29 cellular contexts compared by ENCODE assay signal in genomic region chr7:128378637-128379036, GRCh38. TPM values are rescaled to one million over a fixed set of nuclear protein-coding genes. Genes with fewer than 3 reads are reported as not detected.
DNase-seq lines count a peak whose midpoint lies in the region; ATAC-seq and TF ChIP-seq lines count a peak whose summit lies in the region.
"Had no signal": no experiment of that assay in that cellular context is flagged by ENCODE, and none has a peak within 500 bp of the region (broad histone marks: within the 10 kb centered on the region; RNA-seq: fewer than 3 reads in every experiment).

No MANE protein-coding gene starts in this region.

- no peaks in the 10 kb centered on the region for H4K20me1 ChIP-seq in mammary epithelial cell (ENCODE audit: insufficient read depth, low read length)

- H3K9me3 ChIP-seq in mammary epithelial cell (replicated peaks; ENCODE audit: insufficient read depth, low read length): no peaks in the 10 kb centered on the region
- H3K9me3 ChIP-seq: sigmoid colon, tibial nerve had no signal

- H3K4me3 Mint-ChIP-seq in MCF 10A (ENCODE audit: unreplicated experiment) (no peak overlapping the region), nephron (no peak overlapping the region)
- H3K4me3 Mint-ChIP-seq in activated CD8-positive, alpha-beta T cell treated with anti-CD3 and anti-CD28 coated beads, Interleukin-2, amount 10 ng/mL, durations not matched to agents 7 days and 5 days: no peak overlapping the region
- H3K4me3 Mint-ChIP-seq: activated CD8-positive, alpha-beta memory T cell treated with anti-CD3 and anti-CD28 coated beads, Interleukin-2, amount 10 ng/mL, durations not matched to agents 7 days and 5 days; activated naive CD8-positive, alpha-beta T cell treated with anti-CD3 and anti-CD28 coated beads, Interleukin-2, amount 50 U/mL, for 24 hours; activated T-cell treated with anti-CD3 and anti-CD28 coated beads, Interleukin-2, amount 50 U/mL, for 4 hours; CD4-positive, CD25-positive, alpha-beta regulatory T cell had no signal

- no peaks in the 10 kb centered on the region for H3K27me3 Mint-ChIP-seq in MCF 10A (ENCODE audit: insufficient read depth, unreplicated experiment)
- peaks cover 3% of the 10 kb centered on the region for H3K27me3 Mint-ChIP-seq in nephron (ENCODE audit: low read depth)
- H3K27me3 Mint-ChIP-seq in activated CD8-positive, alpha-beta T cell treated with anti-CD3 and anti-CD28 coated beads, Interleukin-2, amount 10 ng/mL, durations not matched to agents 7 days and 5 days (ENCODE audit: low read depth): peaks cover 5% of the 10 kb centered on the region

- no peak overlapping the region for H3K9ac ChIP-seq in mammary epithelial cell (ENCODE audit: insufficient read depth, low read length)

- H3K27ac Mint-ChIP-seq in MCF 10A (ENCODE audit: low read depth, unreplicated experiment): no peak overlapping the region
- H3K27ac Mint-ChIP-seq in nephron: peak overlapping the region in 2 of 3 experiments; percentile 32 to 55
- H3K27ac Mint-ChIP-seq in activated CD8-positive, alpha-beta T cell treated with anti-CD3 and anti-CD28 coated beads, Interleukin-2, amount 10 ng/mL, durations not matched to agents 7 days and 5 days: no peak overlapping the region
- H3K27ac Mint-ChIP-seq: activated CD8-positive, alpha-beta memory T cell treated with anti-CD3 and anti-CD28 coated beads, Interleukin-2, amount 10 ng/mL, durations not matched to agents 7 days and 5 days; activated naive CD8-positive, alpha-beta T cell treated with anti-CD3 and anti-CD28 coated beads, Interleukin-2, amount 50 U/mL, for 24 hours; progenitor cell of endocrine pancreas had no signal

- intact Hi-C loops in mammary epithelial cell (cut with micrococcal nuclease) (no loop called here), MCF 10A (cut with micrococcal nuclease) (no loop called here)

- H3K4me2 ChIP-seq in mammary epithelial cell (ENCODE audit: insufficient read depth, low read depth, low read length): no peak overlapping the region

- no peaks in the 10 kb centered on the region for H3K9me3 Mint-ChIP-seq in MCF 10A (ENCODE audit: unreplicated experiment)
- peaks cover 3% of the 10 kb centered on the region for H3K9me3 Mint-ChIP-seq in nephron
- H3K9me3 Mint-ChIP-seq in activated CD8-positive, alpha-beta T cell treated with anti-CD3 and anti-CD28 coated beads, Interleukin-2, amount 10 ng/mL, durations not matched to agents 7 days and 5 days (ENCODE audit: insufficient read depth): no peaks in the 10 kb centered on the region
- H3K9me3 Mint-ChIP-seq: activated naive CD8-positive, alpha-beta T cell treated with anti-CD3 and anti-CD28 coated beads, Interleukin-2, amount 50 U/mL, for 24 hours had no signal

- H3K4me1 ChIP-seq in mammary epithelial cell (ENCODE audit: insufficient read depth, low read length): peaks cover 6% of the 10 kb centered on the region
- H3K4me1 ChIP-seq: sigmoid colon, tibial nerve had no signal

- no peak for TF ChIP-seq CTCF in mammary epithelial cell (conservative IDR thresholded peaks at IDR 0.05 in 1 of 2, IDR thresholded peaks at IDR 0.05 in 1 of 2; ENCODE audit: extremely low read depth in 1 of 2, insufficient read depth in 1 of 2, low read depth in 1 of 2, low read length in 2 of 2)
- TF ChIP-seq CTCF in MCF 10A (IDR thresholded peaks at IDR 0.05; ENCODE audit: unreplicated experiment): no peak
- TF ChIP-seq CTCF in nephron (IDR thresholded peaks at IDR 0.05; ENCODE audit: unreplicated experiment in 3 of 3): no peak

- 31% methylated on average over 2 of the region's 2 CpGs for WGBS in mammary epithelial cell (ENCODE audit: low coverage, missing lambda C conversion rate)

- dilution Hi-C loops in mammary epithelial cell (cut with HindIII; ENCODE audit: low sequenced_read_pairs): no loop called here

- BruUV-seq in mammary epithelial cell (replicated peaks; lab: Mats Ljungman, UMichigan) (no TSS peak), MCF 10A (replicated peaks; lab: Mats Ljungman, UMichigan) (no TSS peak)

- in situ Hi-C loops in mammary epithelial cell (cut with MboI; ENCODE audit: low sequenced_read_pairs in 2 of 2): no loop called here

- H3K36me3 Mint-ChIP-seq in MCF 10A (ENCODE audit: insufficient read depth, unreplicated experiment) (no peaks in the 10 kb centered on the region), nephron (ENCODE audit: low read depth) (no peaks in the 10 kb centered on the region)
- no peaks in the 10 kb centered on the region for H3K36me3 Mint-ChIP-seq in activated CD8-positive, alpha-beta T cell treated with anti-CD3 and anti-CD28 coated beads, Interleukin-2, amount 10 ng/mL, durations not matched to agents 7 days and 5 days (ENCODE audit: low read depth)
- H3K36me3 Mint-ChIP-seq: activated CD8-positive, alpha-beta memory T cell treated with anti-CD3 and anti-CD28 coated beads, Interleukin-2, amount 10 ng/mL, durations not matched to agents 7 days and 5 days; CD4-positive, CD25-positive, alpha-beta regulatory T cell had no signal

- ATAC-seq in activated CD8-positive, alpha-beta T cell treated with anti-CD3 and anti-CD28 coated beads, Interleukin-2, amount 10 ng/mL, durations not matched to agents 7 days and 5 days: no peak
- ATAC-seq: activated CD8-positive, alpha-beta memory T cell treated with anti-CD3 and anti-CD28 coated beads, Interleukin-2, amount 10 ng/mL, durations not matched to agents 7 days and 5 days; activated naive CD8-positive, alpha-beta T cell treated with anti-CD3 and anti-CD28 coated beads, Interleukin-2, amount 50 U/mL, for 24 hours; activated T-cell treated with anti-CD3 and anti-CD28 coated beads, Interleukin-2, amount 50 U/mL, for 4 hours; left lobe of liver had no signal

- CTCF ChIA-PET in mammary epithelial cell (lab: Charles Lee; ENCODE audit: low non-redundant PET): no interaction called here
- CTCF ChIA-PET in MCF 10A (lab: Yijun Ruan, JAX): interaction anchor here (0.6 to 4.3 kb wide), 8 partner anchors 8 to 82 kb away, joined by 3 to 24 read pairs (median 4); no protein-coding TSS in a partner anchor
- CTCF ChIA-PET in activated CD8-positive, alpha-beta T cell treated with anti-CD3 and anti-CD28 coated beads, Interleukin-2, amount 10 ng/mL, durations not matched to agents 7 days and 5 days (lab: Charles Lee): interaction anchor here (0.9 to 1.0 kb wide), 2 partner anchors 8 to 31 kb away, joined by 3 to 6 read pairs; no protein-coding TSS in a partner anchor

- H2AFZ ChIP-seq in mammary epithelial cell (ENCODE audit: low read depth, low read length): peak overlapping the region; percentile 17

- H3K79me2 ChIP-seq in mammary epithelial cell (ENCODE audit: insufficient read depth, low read length): no peaks in the 10 kb centered on the region

- no peaks in the 10 kb centered on the region for H3K27me3 ChIP-seq in mammary epithelial cell (ENCODE audit: insufficient read depth, low read length)
- H3K27me3 ChIP-seq: sigmoid colon, tibial nerve had no signal

- no peak for DNase-seq in mammary epithelial cell
- DNase-seq in MCF 10A (ENCODE audit: unreplicated experiment): no peak
- DNase-seq in SKM-1 (lab: John Stamatoyannopoulos, UW; ENCODE audit: unreplicated experiment): peak; percentile 39
- DNase-seq in activated CD8-positive, alpha-beta T cell treated with anti-CD3 and anti-CD28 coated beads, Interleukin-2, amount 10 ng/mL, durations not matched to agents 7 days and 5 days: no peak
- DNase-seq in caudate nucleus (lab: John Stamatoyannopoulos, UW): no peak
- DNase-seq in globus pallidus (ENCODE audit: low spot score): no peak
- no peak for DNase-seq in NCI-H2227 treated with DMSO at 0.1 percent for 48 hours (lab: John Stamatoyannopoulos, UW)
- DNase-seq: activated CD4-positive, CD25-positive, alpha-beta regulatory T cell; activated CD8-positive, alpha-beta memory T cell treated with anti-CD3 and anti-CD28 coated beads, Interleukin-2, amount 10 ng/mL, durations not matched to agents 7 days and 5 days; activated naive CD8-positive, alpha-beta T cell treated with anti-CD3 and anti-CD28 coated beads, Interleukin-2, amount 50 U/mL, for 24 hours; activated T-cell treated with anti-CD3 and anti-CD28 coated beads, Interleukin-2, amount 50 U/mL, for 4 hours; Calu3; CD4-positive, CD25-positive, alpha-beta regulatory T cell; effector CD8-positive, alpha-beta T cell; IMR-90; mesenchymal stem cell; NCI-H1417; NCI-H2081 treated with DMSO at 0.1 percent for 48 hours; NCI-H446; NCI-H774; sigmoid colon; stimulated activated CD4-positive, alpha-beta T cell treated with anti-CD3 and anti-CD28 coated beads, Interleukin-15, amount 100 ng/mL, for 24 hours; stimulated activated CD4-positive, alpha-beta T cell treated with anti-CD3 and anti-CD28 coated beads, Interleukin-4, amount 100 ng/mL, for 4 hours had no signal

- H3K4me1 Mint-ChIP-seq in MCF 10A (ENCODE audit: insufficient read depth, unreplicated experiment) (peaks cover 8% of the 10 kb centered on the region), nephron (peaks cover 32% of the 10 kb centered on the region)
- H3K4me1 Mint-ChIP-seq in activated CD8-positive, alpha-beta T cell treated with anti-CD3 and anti-CD28 coated beads, Interleukin-2, amount 10 ng/mL, durations not matched to agents 7 days and 5 days (ENCODE audit: low read depth): no peaks in the 10 kb centered on the region
- H3K4me1 Mint-ChIP-seq: activated CD8-positive, alpha-beta memory T cell treated with anti-CD3 and anti-CD28 coated beads, Interleukin-2, amount 10 ng/mL, durations not matched to agents 7 days and 5 days; activated naive CD8-positive, alpha-beta T cell treated with anti-CD3 and anti-CD28 coated beads, Interleukin-2, amount 50 U/mL, for 24 hours; CD4-positive, CD25-positive, alpha-beta regulatory T cell had no signal

- H3K27ac ChIP-seq in mammary epithelial cell (ENCODE audit: insufficient read depth, low read depth, low read length): no peak overlapping the region
- H3K27ac ChIP-seq in caudate nucleus (ENCODE audit: low read depth, low read length): no peak overlapping the region
- H3K27ac ChIP-seq: coronary artery, sigmoid colon, tibial nerve had no signal

- H3K36me3 ChIP-seq in mammary epithelial cell (ENCODE audit: insufficient read depth, low read length): no peaks in the 10 kb centered on the region
- H3K36me3 ChIP-seq: sigmoid colon, tibial nerve had no signal

- POLR2A ChIA-PET in MCF 10A (lab: Yijun Ruan, JAX): no interaction called here
- POLR2A ChIA-PET in activated CD8-positive, alpha-beta T cell treated with anti-CD3 and anti-CD28 coated beads, Interleukin-2, amount 10 ng/mL, durations not matched to agents 7 days and 5 days (lab: Charles Lee): no interaction called here

- H3K4me3 ChIP-seq in mammary epithelial cell (replicated peaks in 1 of 3; ENCODE audit: insufficient read depth in 1 of 3, low read depth in 2 of 3, low read length in 3 of 3): no peak overlapping the region
- H3K4me3 ChIP-seq: coronary artery, sigmoid colon, tibial nerve had no signal

RNA-seq across cellular contexts. Expression of gene PRRT4, which starts 17.1 kb away (rescaled TPM):
- total RNA-seq in mammary epithelial cell (under 1 TPM; 0.17 to 0.47 TPM), MCF 10A (2022) (not detected in 2 replicates)
- polyA plus RNA-seq in mammary epithelial cell: 0.26 TPM
- polyA minus RNA-seq in mammary epithelial cell: not detected
- under 1 TPM in 1 of 2 experiments, not detected in 1; 0.16 TPM for total RNA-seq in activated CD8-positive, alpha-beta T cell treated with anti-CD3 and anti-CD28 coated beads, Interleukin-2, amount 10 ng/mL, durations not matched to agents 7 days and 5 days
- total RNA-seq: Calu3; IMR-90; left lobe of liver; T-helper 1 cell treated with Interleukin-12 subunit alpha and Interleukin-12 subunit beta and Interleukin-4 antibody, amounts not matched to agents 30 ng/mL and 1 ng/mL, for 36 hours had no signal
- polyA plus RNA-seq: IMR-90 had no signal

RNA-seq across cellular contexts. Expression of gene IMPDH1, which starts 31.1 kb away (rescaled TPM):
- total RNA-seq in mammary epithelial cell (10 to 100 TPM; 50.5 to 92.3 TPM), MCF 10A (2022) (66.4 and 74.0 TPM in 2 replicates)
- polyA plus RNA-seq in mammary epithelial cell: 70.6 TPM
- polyA minus RNA-seq in mammary epithelial cell: 144 TPM
- 10 to 100 TPM; 75.3 to 80.8 TPM for total RNA-seq in activated CD8-positive, alpha-beta T cell treated with anti-CD3 and anti-CD28 coated beads, Interleukin-2, amount 10 ng/mL, durations not matched to agents 7 days and 5 days

RNA-seq across cellular contexts. Expression of gene RBM28, which starts 34.9 kb away (rescaled TPM):
- 10 to 100 TPM; 10.7 to 46.9 TPM for total RNA-seq in mammary epithelial cell
- 20.8 TPM for polyA plus RNA-seq in mammary epithelial cell
- 6.0 TPM for polyA minus RNA-seq in mammary epithelial cell
- 61.5 and 63.8 TPM in 2 replicates for total RNA-seq in MCF 10A (2022)
- 10 to 100 TPM; 40.4 to 43.3 TPM for total RNA-seq in activated CD8-positive, alpha-beta T cell treated with anti-CD3 and anti-CD28 coated beads, Interleukin-2, amount 10 ng/mL, durations not matched to agents 7 days and 5 days

Comparison
In these comparisons a context has a peak if more than half of its experiments do, and no peak if none do; other contexts are left out.
1. H3K27ac Mint-ChIP-seq: peak in nephron (2 of 3); none in MCF 10A (single experiment) and activated CD8-positive, alpha-beta T cell treated with anti-CD3 and anti-CD28 coated beads, Interleukin-2, amount 10 ng/mL, durations not matched to agents 7 days and 5 days (single experiment).